17 cellular contexts compared by ENCODE assay signal in genomic region chr2:126381081-126381480, GRCh38.
A peak's percentile ranks its signal among the peaks of the same experiment; 100 is the strongest.
DNase-seq lines count a peak whose midpoint lies in the region; ATAC-seq and TF ChIP-seq lines count a peak whose summit lies in the region.
"Had no signal": no experiment of that assay in that cellular context is flagged by ENCODE, and none has a peak within 500 bp of the region (broad histone marks: within the 10 kb centered on the region; RNA-seq: fewer than 3 reads in every experiment).

No MANE protein-coding gene starts in this region.

- CTCF ChIA-PET in GM10248 (lab: Yijun Ruan, JAX), result interaction anchor here (1.0 to 1.6 kb wide), 2 partner anchors 12 to 42 kb away, joined by 3 read pairs; no protein-coding TSS in a partner anchor

- DNase-seq in Ammon's horn (ENCODE audit: low spot score), result peak; percentile 70
- peak in 9 of 10 donors; percentile 30 to 75 (median 61) for DNase-seq in dorsolateral prefrontal cortex
- DNase-seq in hippocampal formation (lab: John Stamatoyannopoulos, UW), result peak; percentile 20 to 32
- DNase-seq in pons (ENCODE audit: low spot score), result peak; percentile 78
- DNase-seq in GM10248 (ENCODE audit: extremely low spot score), result no peak
- DNase-seq in NCI-H2227 (lab: John Stamatoyannopoulos, UW; ENCODE audit: unreplicated experiment), result no peak
- DNase-seq: 8988T; AML-193; CD4-positive, CD25-positive, alpha-beta regulatory T cell; DMS53; H9 had no signal

- intact Hi-C loops in dorsolateral prefrontal cortex (cut with DNase I), result no loop called here

- no peak overlapping the region for H3K27ac ChIP-seq in dorsolateral prefrontal cortex
- H3K27ac ChIP-seq: BLaER1 treated with 17β-estradiol and CSF1 and Interleukin-3, amounts not matched to agents 10 nM and 100 nM; HL-60 had no signal

- H3K27me3 ChIP-seq in dorsolateral prefrontal cortex, result peaks cover 0 to 4% (median 0%) of the 10 kb centered on the region in 45 donors
- H3K27me3 ChIP-seq: BLaER1 treated with 17β-estradiol and CSF1 and Interleukin-3, amounts not matched to agents 10 nM and 100 nM had no signal

- POLR2A ChIA-PET in GM10248 (lab: Yijun Ruan, JAX), result no interaction called here

- TF ChIP-seq CTCF in dorsolateral prefrontal cortex (IDR thresholded peaks at IDR 0.05 in 54 of 56, conservative IDR thresholded peaks at IDR 0.05 in 2 of 56; ENCODE audit: low read depth in 1 of 56, partially characterized antibody in 56 of 56) (peak in 10 of 56 donors; percentile 7 to 48 (median 17)), GM10248 (IDR thresholded peaks at IDR 0.05; ENCODE audit: control extremely low read depth, extremely low read depth, low read depth, missing control alignments) (no peak)

- H3K4me3 ChIP-seq in dorsolateral prefrontal cortex, result no peak overlapping the region
- H3K4me3 ChIP-seq: BLaER1 treated with 17β-estradiol and CSF1 and Interleukin-3, amounts not matched to agents 10 nM and 100 nM; GM12878; GM23338 had no signal

- ATAC-seq in HG03108 (IDR thresholded peaks at IDR 0.05; ENCODE audit: unreplicated experiment) (no peak), GM18909 (IDR thresholded peaks at IDR 0.05; ENCODE audit: poor library complexity, unreplicated experiment) (no peak)
- ATAC-seq: GM12878, GM23338 had no signal

Comparison
In these comparisons a context has a peak if more than half of its experiments do, and no peak if none do; other contexts are left out.
1. DNase-seq: peak in Ammon's horn (single experiment), dorsolateral prefrontal cortex (9 of 10), hippocampal formation (2 of 2) and pons (single experiment); none in GM10248 (single experiment) and NCI-H2227 (single experiment).